8 cellular contexts compared by ENCODE assay signal in genomic region chr17:46225274-46225794, GRCh38. TPM values are rescaled to one million over a fixed set of nuclear protein-coding genes. Genes with fewer than 3 reads are reported as not detected.
DNase-seq lines count a peak whose midpoint lies in the region; ATAC-seq and TF ChIP-seq lines count a peak whose summit lies in the region.
"Not testable (repeated sequence)": the region's sequence is repeated elsewhere in the genome, so short reads cannot be mapped to it uniquely, and the experiment has no call there.

No MANE protein-coding gene starts in this region.

- H3K79me1 ChIP-seq in H9 (ENCODE audit: insufficient read depth, low read depth, low read length, poor library complexity, severe bottlenecking) = not testable (repeated sequence)

- peak; percentile 50 for TF ChIP-seq POLR2A in Raji (IDR thresholded peaks at IDR 0.05; ENCODE audit: insufficient read depth, low read depth, low read length)

- H3K4me2 ChIP-seq in H9 (ENCODE audit: insufficient read depth, insufficient read length, low read length) = peak overlapping the region; percentile 31

- ATAC-seq in foreskin keratinocyte = peak; percentile 97
- peak; percentile 100 for ATAC-seq in stimulated activated naive CD8-positive, alpha-beta T cell treated with anti-CD3 and anti-CD28 coated beads, Interleukin-15, amount 100 ng/mL, for 72 hours

- H3K27ac ChIP-seq in H9 (ENCODE audit: insufficient read length, low read depth, low read length); foreskin keratinocyte: not testable (repeated sequence)

- not testable (repeated sequence) for H3K18ac ChIP-seq in H9 (ENCODE audit: insufficient read length, low read depth, low read length)

- not testable (repeated sequence) for H4K5ac ChIP-seq in H9 (ENCODE audit: insufficient read length, low read depth, low read length)

- H2BK120ac ChIP-seq in H9 (ENCODE audit: low read depth, low read length, poor library complexity, severe bottlenecking) = not testable (repeated sequence)

- H2BK12ac ChIP-seq in H9 (ENCODE audit: insufficient read length, low read depth, low read length) = not testable (repeated sequence)

- peak overlapping the region; percentile 75 to 91 for H3K4me3 Mint-ChIP-seq in H9
- peak overlapping the region; percentile 96 for H3K4me3 Mint-ChIP-seq in neural crest cell
- H3K4me3 Mint-ChIP-seq in stimulated activated naive CD8-positive, alpha-beta T cell treated with anti-CD3 and anti-CD28 coated beads, Interleukin-15, amount 100 ng/mL, for 72 hours = peak overlapping the region; percentile 94

- H3K27me3 ChIP-seq in H9 (ENCODE audit: insufficient read depth, low read length); MG63; foreskin keratinocyte: not testable (repeated sequence)

- not testable (repeated sequence) for H2AK5ac ChIP-seq in H9 (ENCODE audit: insufficient read length, low read length)

- not testable (repeated sequence) for H3K9me3 Mint-ChIP-seq in H9; neural crest cell; stimulated activated naive CD8-positive, alpha-beta T cell treated with anti-CD3 and anti-CD28 coated beads, Interleukin-15, amount 100 ng/mL, for 72 hours

- not testable (repeated sequence) for H3K27me3 Mint-ChIP-seq in H9 (ENCODE audit: low read depth); neural crest cell (ENCODE audit: low read depth); stimulated activated naive CD8-positive, alpha-beta T cell treated with anti-CD3 and anti-CD28 coated beads, Interleukin-15, amount 100 ng/mL, for 72 hours

- not testable (repeated sequence) for H3K4me1 ChIP-seq in ES-I3 (ENCODE audit: insufficient read depth, low read length); H9 (ENCODE audit: insufficient read depth, low read length); foreskin keratinocyte

- not testable (repeated sequence) for H3K14ac ChIP-seq in H9 (ENCODE audit: insufficient read depth, low read length)

- not testable (repeated sequence) for H3K23me2 ChIP-seq in H9 (ENCODE audit: insufficient read length, low read depth, low read length, poor library complexity, severe bottlenecking)

- H2BK5ac ChIP-seq in H9 (ENCODE audit: insufficient read length, low read length) = not testable (repeated sequence)

- H2BK20ac ChIP-seq in H9 (ENCODE audit: low read depth, low read length, poor library complexity, severe bottlenecking) = not testable (repeated sequence)

- no CpG with 5 or more reads among the region's 22 CpGs for WGBS in H9 (ENCODE audit: extremely low coverage, insufficient read length, low lambda C conversion rate)

- H4K8ac ChIP-seq in H9 (replicated peaks; ENCODE audit: insufficient read length, low read depth, low read length) = not testable (repeated sequence)

- H3K56ac ChIP-seq in H9 (ENCODE audit: insufficient read length, low read depth, low read length) = not testable (repeated sequence)

- H2AFZ ChIP-seq in H9 (ENCODE audit: low read length) = not testable (repeated sequence)

- TF ChIP-seq CTCF in H9 (conservative IDR thresholded peaks at IDR 0.05); foreskin keratinocyte (conservative IDR thresholded peaks at IDR 0.05); neural crest cell (conservative IDR thresholded peaks at IDR 0.05): not testable (repeated sequence)

- H3K23ac ChIP-seq in H9 (ENCODE audit: insufficient read length, low read depth, low read length) = not testable (repeated sequence)

- H3K9ac ChIP-seq in ES-I3 (ENCODE audit: low read depth, low read length) = peak overlapping the region; percentile 36; the same call in 1 of the 2 replicates
- not testable (repeated sequence) for H3K9ac ChIP-seq in H9 (ENCODE audit: extremely low read depth, insufficient read length, low read length)

- H3K4me3 ChIP-seq in MG63 = peak overlapping the region; percentile 50

- not testable (repeated sequence) for H3T11ph ChIP-seq in H9 (ENCODE audit: low read length)

- peak overlapping the region; percentile 34 to 66 (median 37); a peak in 2 of 7 replicates for H3K27ac Mint-ChIP-seq in H9
- peak overlapping the region; percentile 40 for H3K27ac Mint-ChIP-seq in neural crest cell (ENCODE audit: unreplicated experiment)
- H3K27ac Mint-ChIP-seq in stimulated activated naive CD8-positive, alpha-beta T cell treated with anti-CD3 and anti-CD28 coated beads, Interleukin-15, amount 100 ng/mL, for 72 hours = peak overlapping the region; percentile 90 to 95

- H3K4me1 Mint-ChIP-seq in H9; neural crest cell; stimulated activated naive CD8-positive, alpha-beta T cell treated with anti-CD3 and anti-CD28 coated beads, Interleukin-15, amount 100 ng/mL, for 72 hours: not testable (repeated sequence)

- DNase-seq in H9 = peak; percentile 100
- DNase-seq in MG63 = peak; percentile 90
- peak; percentile 77 for DNase-seq in activated gamma-delta T cell (lab: John Stamatoyannopoulos, UW)
- peak; percentile 62 to 79 for DNase-seq in foreskin keratinocyte
- DNase-seq in neural crest cell (ENCODE audit: low read depth, low spot score) = peak; percentile 99
- DNase-seq in stimulated activated naive CD8-positive, alpha-beta T cell treated with anti-CD3 and anti-CD28 coated beads, Interleukin-15, amount 100 ng/mL, for 72 hours = peak; percentile 98 to 99

- H3K36me3 Mint-ChIP-seq in H9 (ENCODE audit: insufficient read depth in 1 of 3, low read depth in 3 of 3) = peaks cover 7 to 10% (median 9%) of the 10 kb centered on the region in 3 experiments; a peak in 6 of 7 replicates
- not testable (repeated sequence) for H3K36me3 Mint-ChIP-seq in neural crest cell (ENCODE audit: low read depth)

- not testable (repeated sequence) for H2BK15ac ChIP-seq in H9 (ENCODE audit: low read depth, low read length)

- H3K9me3 ChIP-seq in ES-I3 (ENCODE audit: control insufficient read depth, insufficient read depth, low read length); H9 (ENCODE audit: control insufficient read depth, low read depth, low read length); MG63: not testable (repeated sequence)

- H4K20me1 ChIP-seq in H9 (ENCODE audit: control insufficient read depth, insufficient read depth, insufficient read length) = not testable (repeated sequence)

- H3K36me3 ChIP-seq in ES-I3 (ENCODE audit: insufficient read depth, low read length); MG63: not testable (repeated sequence)

- H4K91ac ChIP-seq in H9 (ENCODE audit: insufficient read length, low read depth, low read length) = not testable (repeated sequence)

- H3K4ac ChIP-seq in H9 (ENCODE audit: low read depth, low read length) = not testable (repeated sequence)

- not testable (repeated sequence) for H3K79me2 ChIP-seq in H9 (ENCODE audit: insufficient read depth, low read length)

RNA-seq across cellular contexts. Expression of gene KANSL1, which starts 32.1 kb away (rescaled TPM):
- total RNA-seq in H9 (2021) (110 and 114 TPM in 2 replicates), foreskin keratinocyte (33.9 and 35.8 TPM in 2 replicates), neural crest cell (121 and 126 TPM in 2 replicates)
- total RNA-seq in MG63 (2014; rRNA removed; shearing (Covaris generic); ENCODE audit: low replicate concordance) = 15.2 and 23.8 TPM in 2 replicates
- 6.8 and 7.6 TPM in 2 replicates for polyA plus RNA-seq in foreskin keratinocyte

Comparison
In these comparisons a context has a peak if more than half of its experiments do, and no peak if none do; other contexts are left out.
1. H3K27ac Mint-ChIP-seq: peak in every context shown above with its lines; median percentile 92 in stimulated activated naive CD8-positive, alpha-beta T cell treated with anti-CD3 and anti-CD28 coated beads, Interleukin-15, amount 100 ng/mL, for 72 hours; 40 in neural crest cell; 37 in H9.